In the genomic region with DNA sequence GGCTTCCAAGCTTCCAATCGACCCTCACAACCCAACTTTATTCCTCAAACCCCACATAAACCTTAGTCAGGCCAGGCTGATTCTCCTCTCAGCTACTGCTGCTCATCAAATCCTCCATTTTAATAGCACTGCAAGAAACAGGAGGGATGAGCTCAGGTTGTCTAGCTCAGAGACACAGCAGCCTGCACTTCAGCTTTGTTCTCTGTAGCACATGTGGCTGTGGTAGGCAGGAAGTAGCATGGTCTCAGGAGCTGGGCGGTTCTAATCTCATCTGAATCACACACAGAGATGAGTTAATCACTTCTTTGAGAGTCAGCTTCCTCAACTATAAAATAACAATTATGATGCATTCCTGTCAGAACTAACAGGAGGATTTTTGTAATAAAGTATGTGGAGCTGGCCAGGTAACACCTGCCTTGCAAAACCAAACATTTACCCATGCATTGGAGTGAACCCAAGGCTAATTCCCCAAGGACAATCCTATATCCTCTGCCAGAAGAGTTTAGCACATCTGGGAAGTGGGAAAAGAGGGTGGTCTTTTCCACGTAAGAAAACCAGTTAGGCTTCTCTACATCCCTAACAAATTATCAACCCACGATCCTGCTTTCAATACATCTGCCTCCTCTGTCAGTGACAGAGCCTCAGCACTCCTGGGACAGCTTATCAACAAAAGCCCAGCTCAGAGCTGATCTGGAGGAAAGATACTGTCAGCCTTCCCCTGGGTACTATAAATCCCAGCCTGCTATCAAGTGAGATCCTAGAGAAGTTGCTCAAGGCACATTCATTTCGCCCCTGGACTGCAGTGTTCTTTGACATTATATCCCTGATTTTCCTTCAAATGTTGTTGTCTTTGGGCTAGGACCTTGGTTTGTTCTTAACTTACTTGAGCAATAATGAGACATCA, we compare ENCODE assay signal across 8 cellular contexts. TPM values are rescaled to one million over a fixed set of nuclear protein-coding genes. Genes with fewer than 3 reads are reported as not detected.
DNase-seq lines count a peak whose midpoint lies in the region; ATAC-seq, FAIRE-seq and TF ChIP-seq lines count a peak whose summit lies in the region.

No MANE protein-coding gene starts in this region.

- ATAC-seq in HG03095 (IDR thresholded peaks at IDR 0.05; ENCODE audit: unreplicated experiment): peak; percentile 60
- peak; percentile 98 for ATAC-seq in stimulated activated naive CD8-positive, alpha-beta T cell treated with anti-CD3 and anti-CD28 coated beads, Interleukin-15, Interleukin-2, amounts not matched to agents 100 U/mL and 50 U/mL, for 24 hours
- no peak for ATAC-seq in gastroesophageal sphincter

- 73 to 78% methylated on average over 4 of the region's 5 CpGs for WGBS in gastroesophageal sphincter (ENCODE audit: low coverage in 1 of 2), 2 donors

- no peak for TF ChIP-seq CTCF in D721Med (IDR thresholded peaks at IDR 0.05; ENCODE audit: insufficient read depth, missing control alignments)
- TF ChIP-seq CTCF in gastroesophageal sphincter (IDR thresholded peaks at IDR 0.05): no peak

- no peak overlapping the region for H3K4me3 ChIP-seq in gastroesophageal sphincter

- H3K27ac ChIP-seq in gastroesophageal sphincter: no peak overlapping the region

- H3K9me3 ChIP-seq in gastroesophageal sphincter: no peaks in the 10 kb centered on the region

- no peak for TF ChIP-seq EP300 in gastroesophageal sphincter (IDR thresholded peaks at IDR 0.05)

- DNase-seq in GM04503 (ENCODE audit: low read depth): peak; percentile 34
- DNase-seq in RPMI7951 (ENCODE audit: low read depth): peak; percentile 55
- peak; percentile 2 to 44 (median 26) for DNase-seq in activated naive CD4-positive, alpha-beta T cell (lab: John Stamatoyannopoulos, UW)
- peak; percentile 25 to 83 for DNase-seq in lung microvascular endothelial cell (ENCODE audit: low read depth in 2 of 2)
- peak; percentile 48 for DNase-seq in stimulated activated naive CD8-positive, alpha-beta T cell treated with anti-CD3 and anti-CD28 coated beads, Interleukin-15, Interleukin-2, amounts not matched to agents 100 U/mL and 50 U/mL, for 24 hours
- DNase-seq in D721Med (ENCODE audit: insufficient read length, low spot score): no peak

- no peaks in the 10 kb centered on the region for H3K36me3 ChIP-seq in gastroesophageal sphincter

- H3K27me3 ChIP-seq in gastroesophageal sphincter: no peaks in the 10 kb centered on the region

- no peak for FAIRE-seq in D721Med (lab: Jason Lieb, UNC)

- TF ChIP-seq POLR2A in gastroesophageal sphincter (IDR thresholded peaks at IDR 0.05): no peak

- no peaks in the 10 kb centered on the region for H3K4me1 ChIP-seq in gastroesophageal sphincter

RNA-seq across cellular contexts. Expression of a gene that starts 32.8 kb away (rescaled TPM):
- 6.1 and 8.7 TPM in 2 replicates for total RNA-seq in RPMI7951 (2014; rRNA removed; shearing (Covaris generic))
- total RNA-seq in lung microvascular endothelial cell: 0.99 and 2.2 TPM in 2 replicates
- 1 to 10 TPM; 2.7 to 6.0 (median 3.5) TPM for total RNA-seq in gastroesophageal sphincter
